ENCODE assay signal across 1 cellular context in genomic region chr5:80904533-80905187, GRCh38.
TF ChIP-seq lines count a peak whose summit lies in the region.

No MANE protein-coding gene starts in this region.

TF ChIP-seq in GM12878, 131 proteins besides CTCF, POLR2A, EP300 and RAD21 (continued from another document):
- TF ChIP-seq, protein P1, sequence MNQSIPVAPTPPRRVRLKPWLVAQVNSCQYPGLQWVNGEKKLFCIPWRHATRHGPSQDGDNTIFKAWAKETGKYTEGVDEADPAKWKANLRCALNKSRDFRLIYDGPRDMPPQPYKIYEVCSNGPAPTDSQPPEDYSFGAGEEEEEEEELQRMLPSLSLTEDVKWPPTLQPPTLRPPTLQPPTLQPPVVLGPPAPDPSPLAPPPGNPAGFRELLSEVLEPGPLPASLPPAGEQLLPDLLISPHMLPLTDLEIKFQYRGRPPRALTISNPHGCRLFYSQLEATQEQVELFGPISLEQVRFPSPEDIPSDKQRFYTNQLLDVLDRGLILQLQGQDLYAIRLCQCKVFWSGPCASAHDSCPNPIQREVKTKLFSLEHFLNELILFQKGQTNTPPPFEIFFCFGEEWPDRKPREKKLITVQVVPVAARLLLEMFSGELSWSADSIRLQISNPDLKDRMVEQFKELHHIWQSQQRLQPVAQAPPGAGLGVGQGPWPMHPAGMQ (IDR thresholded peaks at IDR 0.05; ENCODE audit: borderline replicate concordance): no peak
- no peak for TF ChIP-seq NRF1 (conservative IDR thresholded peaks at IDR 0.05; ENCODE audit: low read depth, low read length)
TF ChIP-seq in GM12878: peak in this region for 0.
